15 cellular contexts compared by ENCODE assay signal in genomic region chr12:108128221-108129016, GRCh38. TPM values are rescaled to one million over a fixed set of nuclear protein-coding genes. Genes with fewer than 3 reads are reported as not detected.
DNase-seq lines count a peak whose midpoint lies in the region; ATAC-seq and TF ChIP-seq lines count a peak whose summit lies in the region.
"Had no signal": no experiment of that assay in that cellular context is flagged by ENCODE, and none has a peak within 500 bp of the region (broad histone marks: within the 10 kb centered on the region; RNA-seq: fewer than 3 reads in every experiment).

No MANE protein-coding gene starts in this region.

- no peaks in the 10 kb centered on the region for H3K36me3 Mint-ChIP-seq in endodermal cell (ENCODE audit: low read depth)

- H3F3A ChIP-seq in neural cell (ENCODE audit: insufficient read depth, low read length, poor library complexity, severe bottlenecking), result no peaks in the 10 kb centered on the region

- ATAC-seq in right cardiac atrium (no peak), heart left ventricle (no peak)

- H3K4me1 Mint-ChIP-seq in endodermal cell, result peaks cover 8% of the 10 kb centered on the region
- H3K4me1 Mint-ChIP-seq: activated CD4-positive, alpha-beta T cell treated with anti-CD3 and anti-CD28 coated beads, Interleukin-2, amount 10 ng/mL, durations not matched to agents 7 days and 5 days had no signal

- H3K4me1 ChIP-seq in cardiac muscle cell (ENCODE audit: low read depth) (no peaks in the 10 kb centered on the region), right cardiac atrium (ENCODE audit: control insufficient read depth, insufficient read depth, low read length) (no peaks in the 10 kb centered on the region), endodermal cell (ENCODE audit: control insufficient read depth, insufficient read depth, low read length) (peaks cover 2% of the 10 kb centered on the region), uterus (no peaks in the 10 kb centered on the region), heart left ventricle (peaks cover 0 to 17% (median 2%) of the 10 kb centered on the region in 12 donors)
- H3K4me1 ChIP-seq: prostate gland had no signal

- no peaks in the 10 kb centered on the region for H3K36me3 ChIP-seq in cardiac muscle cell
- H3K36me3 ChIP-seq in endodermal cell (ENCODE audit: control insufficient read depth, insufficient read depth, low read length), result no peaks in the 10 kb centered on the region
- H3K36me3 ChIP-seq in neural cell (ENCODE audit: insufficient read depth, low read length), result no peaks in the 10 kb centered on the region
- no peaks in the 10 kb centered on the region for H3K36me3 ChIP-seq in uterus
- no peaks in the 10 kb centered on the region for H3K36me3 ChIP-seq in heart left ventricle
- H3K36me3 ChIP-seq: prostate gland, SJSA1 had no signal

- H3K27ac ChIP-seq in cardiac muscle cell, result no peak overlapping the region
- no peak overlapping the region for H3K27ac ChIP-seq in right cardiac atrium (ENCODE audit: low read length)
- H3K27ac ChIP-seq in endodermal cell (ENCODE audit: low read depth, low read length), result no peak overlapping the region
- peak overlapping the region; percentile 61 for H3K27ac ChIP-seq in neural cell (ENCODE audit: low read length)
- peak overlapping the region; percentile 84 to 92 for H3K27ac ChIP-seq in uterus
- H3K27ac ChIP-seq in heart left ventricle, result peak overlapping the region in 1 of 12 donors; percentile 71
- H3K27ac ChIP-seq: SJSA1 had no signal

- H3K4me3 Mint-ChIP-seq in endodermal cell, result peak overlapping the region; percentile 52
- H3K4me3 Mint-ChIP-seq: activated CD4-positive, alpha-beta T cell treated with anti-CD3 and anti-CD28 coated beads, Interleukin-2, amount 10 ng/mL, durations not matched to agents 7 days and 5 days; activated naive CD4-positive, alpha-beta T cell treated with anti-CD3 and anti-CD28 coated beads for 36 hours had no signal

- H3K9ac ChIP-seq in endodermal cell (ENCODE audit: extremely low read depth, low read length, poor library complexity, severe bottlenecking), result no peak overlapping the region
- peak overlapping the region; percentile 66 for H3K9ac ChIP-seq in neural cell (ENCODE audit: low read length)

- TF ChIP-seq POLR2A in uterus (IDR thresholded peaks at IDR 0.05) (no peak), heart left ventricle (IDR thresholded peaks at IDR 0.05) (no peak)

- H3K27me3 Mint-ChIP-seq in endodermal cell (ENCODE audit: insufficient read depth), result peaks cover 67% of the 10 kb centered on the region

- H3K79me2 ChIP-seq in neural cell (replicated peaks; ENCODE audit: insufficient read depth, low read length), result no peaks in the 10 kb centered on the region

- H3K4me3 ChIP-seq in cardiac muscle cell (peak overlapping the region; percentile 36), right cardiac atrium (ENCODE audit: low read length) (no peak overlapping the region), endodermal cell (ENCODE audit: low read length) (peak overlapping the region; percentile 82), neural cell (ENCODE audit: low read length) (peak overlapping the region; percentile 85), uterus (peak overlapping the region; percentile 42 to 66), heart left ventricle (peak overlapping the region in 6 of 12 donors; percentile 34 to 58 (median 46))

- DNase-seq in cardiac muscle cell (ENCODE audit: low read depth in 1 of 2, low spot score in 1 of 2), result no peak
- no peak for DNase-seq in right cardiac atrium
- DNase-seq in endodermal cell, result no peak
- no peak for DNase-seq in uterus
- no peak for DNase-seq in NCI-H226
- no peak for DNase-seq in heart left ventricle
- DNase-seq in NCI-H1092 (lab: John Stamatoyannopoulos, UW), result no peak
- DNase-seq: activated naive CD4-positive, alpha-beta T cell treated with anti-CD3 and anti-CD28 coated beads for 36 hours; effector CD8-positive, alpha-beta T cell; HCEC 1CT had no signal

- H4K20me1 ChIP-seq in neural cell (ENCODE audit: insufficient read depth), result no peaks in the 10 kb centered on the region

- TF ChIP-seq CTCF in cardiac muscle cell (IDR thresholded peaks at IDR 0.05; ENCODE audit: low read depth, low read length) (no peak), endodermal cell (conservative IDR thresholded peaks at IDR 0.05) (no peak), neural cell (IDR thresholded peaks at IDR 0.05; ENCODE audit: poor library complexity, severe bottlenecking) (no peak), uterus (IDR thresholded peaks at IDR 0.05) (no peak), heart left ventricle (IDR thresholded peaks at IDR 0.05) (no peak)

- WGBS in right cardiac atrium, result 75% methylated on average over 10 of the region's 10 CpGs
- WGBS in endodermal cell (ENCODE audit: insufficient coverage in 1 of 2, insufficient read length in 1 of 2), 2 experiments, result 87 to 91% methylated on average over 9 to 10 of the region's 10 CpGs
- 68 to 81% (median 79%) methylated on average over 10 of the region's 10 CpGs for WGBS in heart left ventricle, 4 donors

- TF ChIP-seq RAD21 in neural cell (conservative IDR thresholded peaks at IDR 0.05), result no peak

- H3K4me2 ChIP-seq in neural cell (ENCODE audit: low read length), result peak overlapping the region; percentile 55

- intact Hi-C loops in right cardiac atrium (cut with DNase I) (no loop called here), uterus (cut with DNase I; ENCODE audit: low total_unique reads) (no loop called here), heart left ventricle (cut with DNase I) (loop anchor here in 2 of 10 donors (1.0 to 5.0 kb wide), 2 partner anchors 64 to 65 kb away; no protein-coding TSS in a partner anchor)

- no peak overlapping the region for H2AFZ ChIP-seq in neural cell (ENCODE audit: low read depth, low read length)

- H3K9me2 ChIP-seq in neural cell (ENCODE audit: insufficient read depth, low read length), result no peaks in the 10 kb centered on the region

- H3K27me3 ChIP-seq in cardiac muscle cell (peaks cover 4% of the 10 kb centered on the region), right cardiac atrium (ENCODE audit: control insufficient read depth, insufficient read depth) (no peaks in the 10 kb centered on the region), endodermal cell (ENCODE audit: control insufficient read depth, insufficient read depth, low read length, poor library complexity, severe bottlenecking) (peaks cover 18% of the 10 kb centered on the region), neural cell (ENCODE audit: insufficient read depth, low read depth, low read length) (no peaks in the 10 kb centered on the region), uterus (no peaks in the 10 kb centered on the region), heart left ventricle (peaks cover 0 to 74% (median 35%) of the 10 kb centered on the region in 9 donors)

- no peaks in the 10 kb centered on the region for H3K9me3 ChIP-seq in cardiac muscle cell (ENCODE audit: low read depth)
- H3K9me3 ChIP-seq in right cardiac atrium (ENCODE audit: control insufficient read depth, low read length), result no peaks in the 10 kb centered on the region
- H3K9me3 ChIP-seq in endodermal cell (ENCODE audit: control insufficient read depth, low read length), result no peaks in the 10 kb centered on the region
- no peaks in the 10 kb centered on the region for H3K9me3 ChIP-seq in neural cell (ENCODE audit: low read length)
- no peaks in the 10 kb centered on the region for H3K9me3 ChIP-seq in uterus
- H3K9me3 ChIP-seq in heart left ventricle, result peaks cover 0 to 3% (median 0%) of the 10 kb centered on the region in 12 donors
- H3K9me3 ChIP-seq: prostate gland, SJSA1 had no signal

- no peak for TF ChIP-seq EP300 in neural cell (conservative IDR thresholded peaks at IDR 0.05; ENCODE audit: poor library complexity, severe bottlenecking)

- H3K9me3 Mint-ChIP-seq in endodermal cell, result no peaks in the 10 kb centered on the region
- H3K9me3 Mint-ChIP-seq: activated CD4-positive, alpha-beta T cell treated with anti-CD3 and anti-CD28 coated beads, Interleukin-2, amount 10 ng/mL, durations not matched to agents 7 days and 5 days; activated naive CD4-positive, alpha-beta T cell treated with anti-CD3 and anti-CD28 coated beads for 36 hours had no signal

- H3K27ac Mint-ChIP-seq in endodermal cell, result no peak overlapping the region
- H3K27ac Mint-ChIP-seq: activated CD4-positive, alpha-beta T cell treated with anti-CD3 and anti-CD28 coated beads, Interleukin-2, amount 10 ng/mL, durations not matched to agents 7 days and 5 days; activated naive CD4-positive, alpha-beta T cell treated with anti-CD3 and anti-CD28 coated beads for 36 hours had no signal

TF ChIP-seq in neural cell, 6 proteins besides CTCF, POLR2A, EP300 and RAD21 (continues in another document):
- TF ChIP-seq REST (IDR thresholded peaks at IDR 0.05; ENCODE audit: borderline replicate concordance), result no peak

RNA-seq across cellular contexts. Expression of gene WSCD2, which starts 0.7 kb away (rescaled TPM):
- total RNA-seq in cardiac muscle cell (4.1 and 7.0 TPM in 2 replicates), right cardiac atrium (1 to 10 TPM in 2 of 4 donors, under 1 TPM in 2; 0.39 to 5.4 (median 0.77) TPM), endodermal cell (1 to 10 TPM in 1 of 2 donors, under 1 TPM in 1; 0.80 to 1.3 TPM), uterus (10 to 100 TPM in 2 of 4 donors, 1 to 10 TPM in 2; 3.3 to 65.3 (median 17.2) TPM), heart left ventricle (1 to 10 TPM in 2 of 9 donors, under 1 TPM in 6, not detected in 1; 0.07 to 2.5 (median 0.49) TPM)
- polyA plus RNA-seq in cardiac muscle cell (5.8 and 7.1 TPM in 2 replicates), right cardiac atrium (0.48 TPM), neural cell (5.8 and 7.8 TPM in 2 replicates), heart left ventricle (not detected)
- polyA plus RNA-seq in endodermal cell (2013, experiment 1 of 2), result 4.0 TPM
- 2.6 TPM for polyA plus RNA-seq in endodermal cell (2013, experiment 2 of 2)
- polyA minus RNA-seq in neural cell, result 19.5 and 25.0 TPM in 2 replicates
- total RNA-seq: activated CD4-positive, alpha-beta T cell treated with anti-CD3 and anti-CD28 coated beads, Interleukin-2, amount 10 ng/mL, durations not matched to agents 7 days and 5 days; activated naive CD4-positive, alpha-beta T cell treated with anti-CD3 and anti-CD28 coated beads for 36 hours; SJSA1 had no signal
- polyA plus RNA-seq: AG04450 had no signal

Comparison
In these comparisons a context has a peak if more than half of its experiments do, and no peak if none do; other contexts are left out.
1. H3K27ac ChIP-seq: peak in neural cell (single experiment) and uterus (2 of 2); none in cardiac muscle cell (single experiment), right cardiac atrium (single experiment) and endodermal cell (single experiment).